10 cellular contexts compared by ENCODE assay signal in genomic region chr10:73166972-73167371, GRCh38. TPM values are rescaled to one million over a fixed set of nuclear protein-coding genes. Genes with fewer than 3 reads are reported as not detected.
DNase-seq lines count a peak whose midpoint lies in the region; ATAC-seq and TF ChIP-seq lines count a peak whose summit lies in the region.
"Had no signal": no experiment of that assay in that cellular context is flagged by ENCODE, and none has a peak within 500 bp of the region (broad histone marks: within the 10 kb centered on the region; RNA-seq: fewer than 3 reads in every experiment).

No MANE protein-coding gene starts in this region.

- no peaks in the 10 kb centered on the region for H3K9me3 Mint-ChIP-seq in activated B cell treated with CpG ODN at 0.5 μM for 24 hours
- H3K9me3 Mint-ChIP-seq in stimulated activated effector memory CD8-positive, alpha-beta T cell treated with anti-CD3 and anti-CD28 coated beads, Interleukin-12 subunit alpha, Interleukin-12 subunit beta, amount 100 ng/mL, for 72 hours: no peaks in the 10 kb centered on the region

- BruUV-seq in HCT116 (replicated peaks; lab: Mats Ljungman, UMichigan): no TSS peak

- DNase-seq in HCT116 (ENCODE audit: low read depth, low spot score) (no peak), activated B cell treated with CpG ODN at 0.5 μM for 24 hours (no peak), NCI-H2196 (lab: John Stamatoyannopoulos, UW; ENCODE audit: unreplicated experiment) (no peak)
- DNase-seq in stimulated activated effector memory CD8-positive, alpha-beta T cell treated with anti-CD3 and anti-CD28 coated beads, Interleukin-12 subunit alpha, Interleukin-12 subunit beta, amount 100 ng/mL, for 72 hours (ENCODE audit: low spot score in 2 of 2): no peak
- DNase-seq in activated CD4-positive, CD25-positive, alpha-beta regulatory T cell (lab: John Stamatoyannopoulos, UW): no peak
- DNase-seq in activated CD4-positive, alpha-beta T cell treated with anti-CD3 and anti-CD28 coated beads for 1 hour: no peak
- DNase-seq: effector CD8-positive, alpha-beta T cell; NCI-H69 had no signal

- H3K9ac ChIP-seq in HCT116 (ENCODE audit: low read length): peak overlapping the region; percentile 79

- H3K4me1 ChIP-seq in HCT116 (ENCODE audit: control insufficient read depth in 1 of 2, insufficient read depth in 2 of 2, low read length in 2 of 2): peaks cover 0 to 10% of the 10 kb centered on the region in 2 experiments; a peak in 1 of 4 replicates

- no peaks in the 10 kb centered on the region for H3K27me3 Mint-ChIP-seq in activated B cell treated with CpG ODN at 0.5 μM for 24 hours

- TF ChIP-seq CTCF in HCT116 (IDR thresholded peaks at IDR 0.05 in 2 of 3, conservative IDR thresholded peaks at IDR 0.05 in 1 of 3; ENCODE audit: borderline replicate concordance in 1 of 3, insufficient read depth in 1 of 3, low read depth in 2 of 3, low read length in 2 of 3) (no peak), activated B cell treated with CpG ODN at 0.5 μM for 24 hours (IDR thresholded peaks at IDR 0.05) (no peak)

- peaks cover 64% of the 10 kb centered on the region for H3K79me2 ChIP-seq in HCT116 (ENCODE audit: insufficient read depth, low read length)

- POLR2A ChIA-PET in HCT116 (lab: Charles Lee): no interaction called here
- POLR2A ChIA-PET in activated B cell treated with CpG ODN at 0.5 μM for 24 hours (lab: Charles Lee): interaction anchor here (2.0 kb wide), 1 partner anchor 71 kb away, joined by 26 read pairs; the partner anchor contains the start of gene P4HA1

- peak overlapping the region; percentile 100 for H3K4me3 Mint-ChIP-seq in activated B cell treated with CpG ODN at 0.5 μM for 24 hours
- peak overlapping the region; percentile 99 for H3K4me3 Mint-ChIP-seq in stimulated activated effector memory CD8-positive, alpha-beta T cell treated with anti-CD3 and anti-CD28 coated beads, Interleukin-12 subunit alpha, Interleukin-12 subunit beta, amount 100 ng/mL, for 72 hours

- H3K36me3 ChIP-seq in HCT116 (ENCODE audit: control insufficient read depth in 1 of 2, insufficient read depth in 2 of 2, low read length in 2 of 2): peaks cover 6 to 17% of the 10 kb centered on the region in 2 experiments; a peak in 3 of 4 replicates

- H3K4me2 ChIP-seq in HCT116 (ENCODE audit: low read length): peak overlapping the region; percentile 84

- H3K36me3 Mint-ChIP-seq in activated B cell treated with CpG ODN at 0.5 μM for 24 hours (ENCODE audit: low read depth): peaks cover 32% of the 10 kb centered on the region
- H3K36me3 Mint-ChIP-seq in stimulated activated effector memory CD8-positive, alpha-beta T cell treated with anti-CD3 and anti-CD28 coated beads, Interleukin-12 subunit alpha, Interleukin-12 subunit beta, amount 100 ng/mL, for 72 hours: peaks cover 60% of the 10 kb centered on the region

- no peaks in the 10 kb centered on the region for H3K9me3 ChIP-seq in HCT116 (ENCODE audit: control insufficient read depth in 1 of 2, insufficient read depth in 1 of 2, low read depth in 1 of 2, low read length in 2 of 2)

- no peak for TF ChIP-seq POLR2A in HCT116 (IDR thresholded peaks at IDR 0.05; ENCODE audit: borderline replicate concordance, extremely low read depth, insufficient read depth, insufficient read length)

- ATAC-seq in HCT116 (no peak), activated B cell treated with CpG ODN at 0.5 μM for 24 hours (ENCODE audit: low read depth) (no peak), HG02852 (IDR thresholded peaks at IDR 0.05; ENCODE audit: unreplicated experiment) (no peak)
- ATAC-seq in stimulated activated effector memory CD8-positive, alpha-beta T cell treated with anti-CD3 and anti-CD28 coated beads, Interleukin-12 subunit alpha, Interleukin-12 subunit beta, amount 100 ng/mL, for 72 hours: no peak

- H3K4me3 ChIP-seq in HCT116 (replicated peaks in 1 of 2; ENCODE audit: low read depth in 1 of 2, low read length in 2 of 2) (peak overlapping the region; percentile 73 to 99), iPS-11a (ENCODE audit: low read depth, low read length) (peak overlapping the region; percentile 98)

- H3K27me3 ChIP-seq in HCT116 (ENCODE audit: insufficient read depth, low read length): no peaks in the 10 kb centered on the region

- H3K9me2 ChIP-seq in HCT116 (ENCODE audit: insufficient read depth): no peaks in the 10 kb centered on the region

- H3K27ac ChIP-seq in HCT116 (ENCODE audit: low read depth, low read length): peak overlapping the region; percentile 75; the same call in 1 of the 2 replicates

- H4K20me1 ChIP-seq in HCT116 (ENCODE audit: insufficient read depth): no peaks in the 10 kb centered on the region

- CTCF ChIA-PET in HCT116 (lab: Charles Lee): no interaction called here
- CTCF ChIA-PET in activated B cell treated with CpG ODN at 0.5 μM for 24 hours (lab: Charles Lee): no interaction called here

- no peak overlapping the region for H2AFZ ChIP-seq in HCT116 (ENCODE audit: low read depth, low read length, poor library complexity, severe bottlenecking)

- H3K4me1 Mint-ChIP-seq in activated B cell treated with CpG ODN at 0.5 μM for 24 hours: peaks cover 41% of the 10 kb centered on the region
- peaks cover 51% of the 10 kb centered on the region for H3K4me1 Mint-ChIP-seq in stimulated activated effector memory CD8-positive, alpha-beta T cell treated with anti-CD3 and anti-CD28 coated beads, Interleukin-12 subunit alpha, Interleukin-12 subunit beta, amount 100 ng/mL, for 72 hours

- intact Hi-C loops in HCT116 (cut with micrococcal nuclease): loop anchor here (10.0 kb wide), 1 partner anchor 802 kb away; no protein-coding TSS in a partner anchor
- intact Hi-C loops in activated B cell treated with CpG ODN at 0.5 μM for 24 hours (cut with micrococcal nuclease): loop anchor here (5.0 to 10.0 kb wide), 3 partner anchors 330 to 475 kb away; partner anchors contain the start of genes MYOZ1 and PPP3CB

- no peak for TF ChIP-seq RAD21 in HCT116 (IDR thresholded peaks at IDR 0.05; ENCODE audit: low read depth)

- H3K27ac Mint-ChIP-seq in activated B cell treated with CpG ODN at 0.5 μM for 24 hours: peak overlapping the region; percentile 99
- peak overlapping the region; percentile 98 for H3K27ac Mint-ChIP-seq in stimulated activated effector memory CD8-positive, alpha-beta T cell treated with anti-CD3 and anti-CD28 coated beads, Interleukin-12 subunit alpha, Interleukin-12 subunit beta, amount 100 ng/mL, for 72 hours

- RAD21 ChIA-PET in HCT116 (lab: Charles Lee; ENCODE audit: low non-redundant PET in 1 of 2, low total read pairs in 2 of 2, uncharacterized antibody in 2 of 2, unreplicated experiment in 2 of 2): no interaction called here

TF ChIP-seq in HCT116, 20 proteins besides CTCF, POLR2A, EP300 and RAD21:
- TF ChIP-seq FOSL1 (IDR thresholded peaks at IDR 0.05; ENCODE audit: low read depth) (no peak), EGR1 (IDR thresholded peaks at IDR 0.05; ENCODE audit: low read depth) (no peak), SIN3A (IDR thresholded peaks at IDR 0.05; ENCODE audit: low read depth) (no peak), MAX (IDR thresholded peaks at IDR 0.05) (no peak), POLR2AphosphoS5 (IDR thresholded peaks at IDR 0.05; ENCODE audit: low read depth, low read length) (no peak), REST (IDR thresholded peaks at IDR 0.05; ENCODE audit: low read depth) (no peak)
TF ChIP-seq in HCT116: peak in this region for 0.

RNA-seq across cellular contexts. Expression of gene ECD, which starts 0.8 kb away (rescaled TPM):
- total RNA-seq in HCT116 (2021; ENCODE audit: unreplicated experiment) (25.4 TPM), activated B cell treated with CpG ODN at 0.5 μM for 24 hours (31.8 and 35.0 TPM in 2 replicates)
- 10.6 and 13.8 TPM in 2 replicates for polyA plus RNA-seq in HCT116 (2012)

RNA-seq across cellular contexts. Expression of gene FAM149B1, which starts 0.9 kb away (rescaled TPM):
- total RNA-seq in HCT116 (2021; ENCODE audit: unreplicated experiment): 17.5 TPM
- 13.0 and 15.8 TPM in 2 replicates for polyA plus RNA-seq in HCT116 (2012)
- total RNA-seq in activated B cell treated with CpG ODN at 0.5 μM for 24 hours: 11.4 and 16.0 TPM in 2 replicates

RNA-seq across cellular contexts. Expression of gene NUDT13, which starts 56.7 kb away (rescaled TPM):
- total RNA-seq in HCT116 (2021; ENCODE audit: unreplicated experiment) (1.2 TPM), activated B cell treated with CpG ODN at 0.5 μM for 24 hours (3.5 and 4.6 TPM in 2 replicates)
- 0.45 and 1.5 TPM in 2 replicates for polyA plus RNA-seq in HCT116 (2012)
